1 cellular context compared by ENCODE assay signal in genomic region chr7:130338233-130338632, GRCh38.
TF ChIP-seq lines count a peak whose summit lies in the region.

No MANE protein-coding gene starts in this region.

TF ChIP-seq in GM23338, 12 proteins besides CTCF, POLR2A, EP300 and RAD21 (continued from another document):
- TF ChIP-seq ZNF462 (CRISPR knock-in tag; IDR thresholded peaks at IDR 0.05), result no peak
- TF ChIP-seq CREB1 (CRISPR knock-in tag; IDR thresholded peaks at IDR 0.05; ENCODE audit: low read depth), result no peak
- no peak for TF ChIP-seq POLR2AphosphoS5 (IDR thresholded peaks at IDR 0.05; ENCODE audit: low read depth)
- no peak for TF ChIP-seq EZH2phosphoT487 (IDR thresholded peaks at IDR 0.05; ENCODE audit: unreplicated experiment)
- no peak for TF ChIP-seq ZNF331 (CRISPR knock-in tag; IDR thresholded peaks at IDR 0.05; ENCODE audit: low read depth)
- no peak for TF ChIP-seq ETS1 (IDR thresholded peaks at IDR 0.05)
- no peak for TF ChIP-seq ZNF114 (CRISPR knock-in tag; IDR thresholded peaks at IDR 0.05)
- no peak for TF ChIP-seq EZH2 (IDR thresholded peaks at IDR 0.05; ENCODE audit: low read depth, unreplicated experiment)
- no peak for TF ChIP-seq NANOG (IDR thresholded peaks at IDR 0.05; ENCODE audit: borderline replicate concordance)
